10 cellular contexts compared by ENCODE assay signal in genomic region chr1:40825430-40825778, GRCh38. TPM values are rescaled to one million over a fixed set of nuclear protein-coding genes. Genes with fewer than 3 reads are reported as not detected.
DNase-seq lines count a peak whose midpoint lies in the region; ATAC-seq, FAIRE-seq and TF ChIP-seq lines count a peak whose summit lies in the region.
"Had no signal": no experiment of that assay in that cellular context is flagged by ENCODE, and none has a peak within 500 bp of the region (broad histone marks: within the 10 kb centered on the region; RNA-seq: fewer than 3 reads in every experiment).

No MANE protein-coding gene starts in this region.

- H3K36me3 ChIP-seq in Caco-2 (ENCODE audit: control insufficient read depth, insufficient read depth, low read length), result no peaks in the 10 kb centered on the region
- H3K36me3 ChIP-seq in lower lobe of right lung, result no peaks in the 10 kb centered on the region

- CTCF ChIA-PET in Caco-2 (lab: Charles Lee), result interaction anchor here (1.5 kb wide), 1 partner anchor 51 kb away, joined by 6 read pairs; no protein-coding TSS in a partner anchor

- TF ChIP-seq CTCF in Caco-2 (IDR thresholded peaks at IDR 0.05; ENCODE audit: insufficient read depth in 1 of 2, low read depth in 1 of 2, low read length in 1 of 2, severe bottlenecking in 1 of 2, unreplicated experiment in 1 of 2) (no peak), lower lobe of right lung (IDR thresholded peaks at IDR 0.05) (no peak)

- no peaks in the 10 kb centered on the region for H3K27me3 Mint-ChIP-seq in Caco-2 (ENCODE audit: insufficient read depth, unreplicated experiment)

- H3K27ac Mint-ChIP-seq in Caco-2 (ENCODE audit: unreplicated experiment), result peak overlapping the region; percentile 83

- DNase-seq in Caco-2 (no peak), NCI-H510A (lab: John Stamatoyannopoulos, UW) (peak; percentile 13), lower lobe of right lung (no peak), HTR-8/SVneo (ENCODE audit: insufficient read length, low spot score) (no peak)
- DNase-seq in NK-92 treated with Interleukin-12 subunit alpha and Interleukin-12 subunit beta, amount 100 ng/mL, for 24 hours (lab: John Stamatoyannopoulos, UW), result no peak
- DNase-seq: activated T-cell treated with anti-CD3 and anti-CD28 coated beads, Interleukin-2, amount 50 U/mL, for 48 hours had no signal

- H3K9me3 Mint-ChIP-seq in Caco-2 (ENCODE audit: unreplicated experiment), result no peaks in the 10 kb centered on the region

- peaks cover 16% of the 10 kb centered on the region for H3K4me1 Mint-ChIP-seq in Caco-2 (ENCODE audit: low read depth, unreplicated experiment)

- H3K9me3 ChIP-seq in Caco-2 (no peaks in the 10 kb centered on the region), lower lobe of right lung (no peaks in the 10 kb centered on the region)

- intact Hi-C loops in Caco-2 (cut with micrococcal nuclease; ENCODE audit: unreplicated experiment), result no loop called here
- intact Hi-C loops in lower lobe of right lung (cut with DNase I), result no loop called here

- peak; percentile 64 for ATAC-seq in GM18907 (IDR thresholded peaks at IDR 0.05; ENCODE audit: unreplicated experiment)
- peak; percentile 37 to 55 for ATAC-seq in lower lobe of right lung
- no peak for ATAC-seq in HG03097 (IDR thresholded peaks at IDR 0.05; ENCODE audit: low FRiP score, unreplicated experiment)
- no peak for ATAC-seq in HG03135 (IDR thresholded peaks at IDR 0.05; ENCODE audit: unreplicated experiment)

- FAIRE-seq in HTR-8/SVneo (lab: Jason Lieb, UNC), result no peak

- POLR2A ChIA-PET in Caco-2 (lab: Charles Lee), result no interaction called here

- no peak overlapping the region for H3K4me3 ChIP-seq in Caco-2 (ENCODE audit: low read depth, low read length)
- H3K4me3 ChIP-seq in lower lobe of right lung, result no peak overlapping the region

- H3K27ac ChIP-seq in lower lobe of right lung, result peak overlapping the region; percentile 25
- H3K27ac ChIP-seq: HL-60 had no signal

- BruUV-seq in Caco-2 (replicated peaks; lab: Mats Ljungman, UMichigan), result no TSS peak

- peak overlapping the region; percentile 40 for H3K4me3 Mint-ChIP-seq in Caco-2 (ENCODE audit: unreplicated experiment)

- H3K4me1 ChIP-seq in Caco-2 (peaks cover 34% of the 10 kb centered on the region), lower lobe of right lung (no peaks in the 10 kb centered on the region)

- peaks cover 10% of the 10 kb centered on the region for H3K36me3 Mint-ChIP-seq in Caco-2 (ENCODE audit: insufficient read depth, unreplicated experiment)

- H3K27me3 ChIP-seq in Caco-2 (replicated peaks; ENCODE audit: control insufficient read depth, insufficient read depth, low read length), result no peaks in the 10 kb centered on the region
- no peaks in the 10 kb centered on the region for H3K27me3 ChIP-seq in lower lobe of right lung (ENCODE audit: low read depth)

RNA-seq across cellular contexts. Expression of gene CITED4, which starts 36.8 kb away (rescaled TPM):
- 17.8 and 19.5 TPM in 2 replicates for total RNA-seq in Caco-2 (2022)
- total RNA-seq in lower lobe of right lung, result 13.9 TPM

RNA-seq across cellular contexts. Expression of gene KCNQ4, which starts 41.8 kb away (rescaled TPM):
- total RNA-seq in Caco-2 (2022), result 1.4 and 1.6 TPM in 2 replicates
- total RNA-seq in lower lobe of right lung, result 0.89 TPM

Comparison
In these comparisons a context has a peak if more than half of its experiments do, and no peak if none do; other contexts are left out.
1. ATAC-seq: peak in GM18907 (single experiment) and lower lobe of right lung (2 of 2); none in HG03097 (single experiment) and HG03135 (single experiment).